In the genomic region with DNA sequence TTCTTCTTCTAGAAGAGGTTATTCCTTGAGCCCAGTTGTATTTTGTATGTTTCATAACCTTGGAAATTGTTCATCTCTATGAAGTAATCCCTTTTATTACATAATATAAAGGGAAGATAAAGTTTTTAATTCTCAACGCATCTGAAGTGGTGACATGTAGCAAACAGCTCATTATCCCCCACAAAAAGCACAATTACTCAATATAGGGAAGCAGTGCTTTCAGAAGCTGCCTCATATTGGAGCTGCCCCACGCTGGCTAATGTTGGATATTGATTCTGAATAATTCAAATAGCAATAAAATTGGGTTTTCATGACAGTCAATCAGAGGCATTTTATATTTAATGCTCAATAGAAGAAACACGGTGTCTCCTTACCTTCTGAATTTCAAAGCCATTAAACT, we compare ENCODE assay signal across 24 cellular contexts.
"Had no signal": no experiment of that assay in that cellular context is flagged by ENCODE, and none has a peak within 500 bp of the region (broad histone marks: within the 10 kb centered on the region; RNA-seq: fewer than 3 reads in every experiment).

No MANE protein-coding gene starts in this region.

- DNase-seq: activated B cell treated with CpG ODN at 0.5 μM for 24 hours; activated CD4-positive, alpha-beta memory T cell treated with anti-CD3 and anti-CD28 coated beads, Interleukin-2, amount 10 ng/mL, durations not matched to agents 7 days and 5 days; activated CD4-positive, alpha-beta T cell treated with anti-CD3 and anti-CD28 coated beads for 1 hour; activated CD4-positive, alpha-beta T cell treated with anti-CD3 and anti-CD28 coated beads for 36 hours; activated CD4-positive, alpha-beta T cell treated with anti-CD3 and anti-CD28 coated beads for 48 hours; activated CD4-positive, alpha-beta T cell treated with anti-CD3 and anti-CD28 coated beads, Interleukin-2, amount 10 ng/mL, durations not matched to agents 7 days and 5 days; activated CD4-positive, alpha-beta T cell treated with anti-CD3 and anti-CD28 coated beads, Interleukin-2, amount 50 U/mL, for 48 hours; activated CD8-positive, alpha-beta memory T cell treated with anti-CD3 and anti-CD28 coated beads for 24 hours; activated CD8-positive, alpha-beta memory T cell treated with anti-CD3 and anti-CD28 coated beads, Interleukin-2, amount 10 ng/mL, durations not matched to agents 7 days and 5 days; activated CD8-positive, alpha-beta memory T cell treated with anti-CD3 and anti-CD28 coated beads, Interleukin-2, amount 50 U/mL, for 48 hours; activated CD8-positive, alpha-beta T cell treated with anti-CD3 and anti-CD28 coated beads, Interleukin-2, amount 10 ng/mL, durations not matched to agents 7 days and 5 days; activated effector memory CD4-positive, alpha-beta T cell treated with Interleukin-2 at 50 U/mL for 16 hours; activated gamma-delta T cell; activated naive CD4-positive, alpha-beta T cell treated with anti-CD3 and anti-CD28 coated beads, Interleukin-2, amount 10 ng/mL, durations not matched to agents 7 days and 5 days; activated naive CD4-positive, alpha-beta T cell treated with Interleukin-2 at 50 U/mL for 16 hours; activated naive CD8-positive, alpha-beta T cell treated with anti-CD3 and anti-CD28 coated beads, Interleukin-2, amount 10 ng/mL, durations not matched to agents 7 days and 5 days; activated naive CD8-positive, alpha-beta T cell treated with anti-CD3 and anti-CD28 coated beads, Interleukin-2, amount 50 U/mL, for 24 hours; activated T-cell treated with anti-CD3 and anti-CD28 coated beads, Interleukin-2, amount 50 U/mL, for 24 hours; activated T-cell treated with anti-CD3 and anti-CD28 coated beads, Interleukin-2, amount 50 U/mL, for 48 hours; amygdala; anterior cingulate cortex; cerebellar nuclear complex; T-helper 2 cell; T-helper 9 cell had no signal

- ATAC-seq: activated CD4-positive, alpha-beta T cell treated with anti-CD3 and anti-CD28 coated beads for 36 hours; activated CD8-positive, alpha-beta memory T cell treated with anti-CD3 and anti-CD28 coated beads, Interleukin-2, amount 10 ng/mL, durations not matched to agents 7 days and 5 days; activated CD8-positive, alpha-beta T cell treated with anti-CD3 and anti-CD28 coated beads, Interleukin-2, amount 10 ng/mL, durations not matched to agents 7 days and 5 days; activated naive CD8-positive, alpha-beta T cell treated with anti-CD3 and anti-CD28 coated beads, Interleukin-2, amount 50 U/mL, for 24 hours had no signal
